Comparison of ENCODE assay signal across 8 cellular contexts in genomic region chr17:30708241-30709078, GRCh38.
DNase-seq lines count a peak whose midpoint lies in the region; TF ChIP-seq lines count a peak whose summit lies in the region.
"Not testable (repeated sequence)": the region's sequence is repeated elsewhere in the genome, so short reads cannot be mapped to it uniquely, and the experiment has no call there.

No MANE protein-coding gene starts in this region.

- H3K9me3 ChIP-seq in GM23248 (ENCODE audit: low read depth); SJSA1 (replicated peaks); esophagus muscularis mucosa; mesodermal cell (ENCODE audit: control insufficient read depth, low read length): not testable (repeated sequence)

- H3K27ac Mint-ChIP-seq in CD14-positive monocyte: peak overlapping the region in 6 of 7 donors; percentile 80 to 92 (median 88)

- DNase-seq in CD14-positive monocyte (ENCODE audit: low spot score); esophagus muscularis mucosa (ENCODE audit: extremely low spot score): not testable (repeated sequence)
- DNase-seq in GM23248 (peak; percentile 89), NCI-H1417 (lab: John Stamatoyannopoulos, UW) (peak; percentile 92 to 98 (median 97)), SJSA1 (ENCODE audit: low read depth in 1 of 2, low spot score in 2 of 2) (peak; percentile 93 to 97)
- peak; percentile 65 for DNase-seq in activated effector memory CD4-positive, alpha-beta T cell treated with Interleukin-2 at 50 U/mL for 16 hours
- DNase-seq in stimulated activated CD4-positive, alpha-beta T cell treated with anti-CD3 and anti-CD28 coated beads, Interleukin-4, amount 100 ng/mL, for 4 hours: peak; percentile 56 to 68

- not testable (repeated sequence) for TF ChIP-seq POLR2A in esophagus muscularis mucosa (IDR thresholded peaks at IDR 0.05; ENCODE audit: low read depth)

- not testable (repeated sequence) for H3K9me3 Mint-ChIP-seq in CD14-positive monocyte

- H3K4me3 Mint-ChIP-seq in CD14-positive monocyte: peak overlapping the region; percentile 97 to 100

- not testable (repeated sequence) for H3K9me2 ChIP-seq in GM23248 (ENCODE audit: insufficient read depth)

- H2AFZ ChIP-seq in GM23248: peak overlapping the region; percentile 98

- H3K36me3 Mint-ChIP-seq in CD14-positive monocyte: not testable (repeated sequence)

- not testable (repeated sequence) for TF ChIP-seq EP300 in esophagus muscularis mucosa (IDR thresholded peaks at IDR 0.05)

- not testable (repeated sequence) for H4K20me1 ChIP-seq in GM23248 (ENCODE audit: insufficient read depth)

- peaks cover 20% of the 10 kb centered on the region for H3K79me2 ChIP-seq in GM23248 (ENCODE audit: insufficient read depth)

- H3K4me1 ChIP-seq in GM23248 (ENCODE audit: insufficient read depth); SJSA1 (replicated peaks); mesodermal cell (ENCODE audit: control insufficient read depth, insufficient read depth, low read length, poor library complexity, severe bottlenecking): not testable (repeated sequence)
- H3K4me1 ChIP-seq in esophagus muscularis mucosa: peaks cover 3 to 55% (median 45%) of the 10 kb centered on the region in 4 donors

- not testable (repeated sequence) for H3F3A ChIP-seq in GM23248 (ENCODE audit: insufficient read depth)

- H3K27me3 ChIP-seq in GM23248 (replicated peaks; ENCODE audit: insufficient read depth); SJSA1 (replicated peaks): not testable (repeated sequence)
- H3K27me3 ChIP-seq in esophagus muscularis mucosa: peaks cover 0 to 24% (median 0%) of the 10 kb centered on the region in 4 donors

- H3K27ac ChIP-seq in GM23248 (0 out of 2 replicates have a peak overlapping the region, but pooled peaks have one; percentile 6), SJSA1 (peak overlapping the region; percentile 66), esophagus muscularis mucosa (replicated peaks in 1 of 4) (peak overlapping the region; percentile 72 to 80 (median 73)), mesodermal cell (ENCODE audit: low read depth, low read length, severe bottlenecking) (peak overlapping the region; percentile 90)

- 1% methylated on average over 38 to 63 of the region's 75 CpGs for WGBS in GM23248 (ENCODE audit: low coverage in 1 of 2, low lambda C conversion rate in 2 of 2, missing lambda C conversion rate in 2 of 2), 2 experiments
- WGBS in esophagus muscularis mucosa: under 1% methylated on average over 44 of the region's 75 CpGs
- 0 to 1% methylated on average over 36 to 51 of the region's 75 CpGs for WGBS in mesodermal cell (ENCODE audit: insufficient coverage in 2 of 2), 2 experiments

- intact Hi-C loops in CD14-positive monocyte (cut with micrococcal nuclease); esophagus muscularis mucosa (cut with DNase I): not testable (repeated sequence)

- not testable (repeated sequence) for TF ChIP-seq CTCF in CD14-positive monocyte (IDR thresholded peaks at IDR 0.05)
- TF ChIP-seq CTCF in esophagus muscularis mucosa (IDR thresholded peaks at IDR 0.05): peak in 1 of 3 experiments; percentile 24

- H3K4me3 ChIP-seq in GM23248 (peak overlapping the region; percentile 88), SJSA1 (peak overlapping the region; percentile 51), esophagus muscularis mucosa (peak overlapping the region; percentile 70 to 92 (median 87)), mesodermal cell (ENCODE audit: extremely low read depth, insufficient read depth, low read length, poor library complexity, severe bottlenecking) (peak overlapping the region; percentile 71)

- in situ Hi-C loops in GM23248 (cut with MboI): loop anchor here (25.0 kb wide), 1 partner anchor 196 kb away; no protein-coding TSS in a partner anchor

- peaks cover 15 to 20% (median 17%) of the 10 kb centered on the region in 3 donors for H3K27me3 Mint-ChIP-seq in CD14-positive monocyte (ENCODE audit: low read depth in 3 of 3)

- H3K36me3 ChIP-seq in GM23248 (ENCODE audit: low read depth); SJSA1; esophagus muscularis mucosa; mesodermal cell (ENCODE audit: control insufficient read depth, insufficient read depth, low read length): not testable (repeated sequence)

- H3K4me2 ChIP-seq in GM23248 (ENCODE audit: unreplicated experiment): peak overlapping the region; percentile 83

- peaks cover 57% of the 10 kb centered on the region for H3K4me1 Mint-ChIP-seq in CD14-positive monocyte

- H3K9ac ChIP-seq in GM23248: peak overlapping the region; percentile 75

Comparison
In these comparisons a context has a peak if more than half of its experiments do, and no peak if none do; other contexts are left out.
1. H3K27ac ChIP-seq: peak in every context shown above with its lines; median percentile 90 in mesodermal cell; 73 in esophagus muscularis mucosa; 66 in SJSA1; 6 in GM23248.